In the genomic region with DNA sequence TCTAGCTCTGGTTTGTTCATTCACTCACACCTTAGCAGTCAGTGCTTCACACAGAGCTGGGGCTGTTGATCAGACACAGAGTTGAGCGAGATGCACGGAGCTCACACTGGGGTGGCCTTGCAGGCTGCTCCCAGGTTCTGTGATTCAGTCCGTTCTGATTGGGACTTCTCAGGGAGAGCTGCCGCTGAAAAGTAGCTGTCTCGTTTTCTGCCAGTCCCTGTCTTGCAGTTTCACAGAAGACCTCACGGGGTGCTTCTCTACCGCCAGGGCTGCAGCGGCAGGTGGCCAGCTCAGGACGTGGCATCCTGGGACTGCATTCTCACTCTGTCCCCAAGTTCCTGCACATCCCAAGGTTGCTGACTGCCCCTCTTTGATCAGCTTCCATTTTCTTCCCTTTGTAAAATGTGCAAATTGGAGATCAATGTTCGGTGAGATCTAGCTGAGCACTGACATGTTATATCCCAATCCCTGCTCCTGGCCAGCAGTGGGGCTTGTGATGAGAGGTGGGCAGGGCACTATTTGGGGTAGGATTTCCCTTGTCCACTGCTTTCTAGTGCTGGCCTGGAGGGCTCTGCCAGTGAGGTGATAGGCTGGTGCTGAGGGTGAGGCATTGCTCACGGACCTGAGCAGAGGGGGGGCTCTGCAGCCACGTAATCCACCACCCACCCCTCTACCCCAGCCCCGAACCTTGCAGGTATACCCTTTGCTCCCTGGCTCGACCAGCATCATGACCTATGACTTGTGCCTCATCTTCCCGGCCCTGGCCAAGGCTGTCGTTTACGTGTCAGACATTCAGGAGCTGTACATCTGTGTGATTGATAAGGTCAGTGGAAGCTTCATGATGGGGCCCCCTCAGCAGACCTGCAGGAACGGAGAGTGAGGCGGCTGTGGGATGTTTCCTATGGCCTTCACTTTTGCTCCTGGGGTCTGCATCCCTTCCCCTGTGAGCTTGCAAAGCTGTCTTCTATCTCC, we compare ENCODE assay signal across 13 cellular contexts. TPM values are rescaled to one million over a fixed set of nuclear protein-coding genes. Genes with fewer than 3 reads are reported as not detected.
DNase-seq lines count a peak whose midpoint lies in the region; ATAC-seq and TF ChIP-seq lines count a peak whose summit lies in the region.
"Had no signal": no experiment of that assay in that cellular context is flagged by ENCODE, and none has a peak within 500 bp of the region (broad histone marks: within the 10 kb centered on the region; RNA-seq: fewer than 3 reads in every experiment).

No MANE protein-coding gene starts in this region.

- 44 to 50% (median 47%) methylated on average over 16 to 19 of the region's 19 CpGs for WGBS in heart left ventricle, 4 donors

- H3K36me3 Mint-ChIP-seq in activated T-helper 2 cell treated with anti-CD3 and anti-CD28 coated beads, Interferon-gamma antibody, Interleukin-2, Interleukin-4, amounts not matched to agents 10 μg/mL and 5 μg/mL and 100 μg/mL, durations not matched to agents 14 hours and 24 hours and 36 hours (ENCODE audit: low read depth) = no peaks in the 10 kb centered on the region
- H3K36me3 Mint-ChIP-seq: CD14-positive monocyte had no signal

- H3K27ac ChIP-seq in heart left ventricle (no peak overlapping the region), upper lobe of right lung (no peak overlapping the region)
- H3K27ac ChIP-seq: RWPE1 had no signal

- no peaks in the 10 kb centered on the region for H3K9me3 Mint-ChIP-seq in activated T-helper 2 cell treated with anti-CD3 and anti-CD28 coated beads, Interferon-gamma antibody, Interleukin-2, Interleukin-4, amounts not matched to agents 10 μg/mL and 5 μg/mL and 100 μg/mL, durations not matched to agents 14 hours and 24 hours and 36 hours
- H3K9me3 Mint-ChIP-seq: stimulated activated naive CD8-positive, alpha-beta T cell treated with anti-CD3 and anti-CD28 coated beads, Interleukin-15, amount 100 ng/mL, for 72 hours had no signal

- ATAC-seq in heart left ventricle = no peak
- ATAC-seq in Right ventricle myocardium superior (ENCODE audit: poor library complexity) = no peak
- no peak for ATAC-seq in upper lobe of right lung
- ATAC-seq: stimulated activated naive CD8-positive, alpha-beta T cell treated with anti-CD3 and anti-CD28 coated beads, Interleukin-15, amount 100 ng/mL, for 72 hours had no signal

- no peak for TF ChIP-seq POLR2A in heart left ventricle (IDR thresholded peaks at IDR 0.05)

- H3K4me3 ChIP-seq in heart left ventricle = no peak overlapping the region
- H3K4me3 ChIP-seq in fibroblast of mammary gland (ENCODE audit: control insufficient read depth, low read depth, low read length) = no peak overlapping the region
- H3K4me3 ChIP-seq in upper lobe of right lung = no peak overlapping the region

- DNase-seq in heart left ventricle = no peak
- DNase-seq in Right ventricle myocardium superior = no peak
- peak; percentile 27 for DNase-seq in RKO (ENCODE audit: low spot score)
- peak; percentile 16 for DNase-seq in fibroblast of mammary gland (ENCODE audit: low read depth)
- no peak for DNase-seq in upper lobe of right lung
- no peak for DNase-seq in activated gamma-delta T cell (lab: John Stamatoyannopoulos, UW)
- no peak for DNase-seq in NAMALWA (ENCODE audit: low spot score)
- DNase-seq in activated T-helper 2 cell treated with anti-CD3 and anti-CD28 coated beads, Interferon-gamma antibody, Interleukin-2, Interleukin-4, amounts not matched to agents 10 μg/mL and 5 μg/mL and 100 μg/mL, durations not matched to agents 14 hours and 24 hours and 36 hours (ENCODE audit: low spot score) = no peak
- DNase-seq: activated CD4-positive, alpha-beta T cell treated with anti-CD3 and anti-CD28 coated beads, Interleukin-2, amount 50 U/mL, for 48 hours; NCI-H1436; stimulated activated naive CD8-positive, alpha-beta T cell treated with anti-CD3 and anti-CD28 coated beads, Interleukin-15, amount 100 ng/mL, for 72 hours had no signal

- H3K27ac Mint-ChIP-seq in activated T-helper 2 cell treated with anti-CD3 and anti-CD28 coated beads, Interferon-gamma antibody, Interleukin-2, Interleukin-4, amounts not matched to agents 10 μg/mL and 5 μg/mL and 100 μg/mL, durations not matched to agents 14 hours and 24 hours and 36 hours = no peak overlapping the region
- H3K27ac Mint-ChIP-seq: CD14-positive monocyte; stimulated activated naive CD8-positive, alpha-beta T cell treated with anti-CD3 and anti-CD28 coated beads, Interleukin-15, amount 100 ng/mL, for 72 hours had no signal

- TF ChIP-seq CTCF in heart left ventricle (IDR thresholded peaks at IDR 0.05) (peak in 8 of 12 donors; percentile 7 to 45 (median 14)), fibroblast of mammary gland (conservative IDR thresholded peaks at IDR 0.05; ENCODE audit: control insufficient read depth, insufficient read depth, low read depth, low read length) (peak; percentile 32), upper lobe of right lung (IDR thresholded peaks at IDR 0.05) (peak; percentile 11)

- H3K4me1 Mint-ChIP-seq in activated T-helper 2 cell treated with anti-CD3 and anti-CD28 coated beads, Interferon-gamma antibody, Interleukin-2, Interleukin-4, amounts not matched to agents 10 μg/mL and 5 μg/mL and 100 μg/mL, durations not matched to agents 14 hours and 24 hours and 36 hours (ENCODE audit: low read depth) = peaks cover under 1% of the 10 kb centered on the region

- peaks cover 8% of the 10 kb centered on the region for H3K27me3 Mint-ChIP-seq in activated T-helper 2 cell treated with anti-CD3 and anti-CD28 coated beads, Interferon-gamma antibody, Interleukin-2, Interleukin-4, amounts not matched to agents 10 μg/mL and 5 μg/mL and 100 μg/mL, durations not matched to agents 14 hours and 24 hours and 36 hours (ENCODE audit: low read depth)

- H3K4me1 ChIP-seq in heart left ventricle (peaks cover 0 to 8% (median 1%) of the 10 kb centered on the region in 12 donors), upper lobe of right lung (peaks cover 3% of the 10 kb centered on the region)

- no peak overlapping the region for H3K4me3 Mint-ChIP-seq in activated T-helper 2 cell treated with anti-CD3 and anti-CD28 coated beads, Interferon-gamma antibody, Interleukin-2, Interleukin-4, amounts not matched to agents 10 μg/mL and 5 μg/mL and 100 μg/mL, durations not matched to agents 14 hours and 24 hours and 36 hours (ENCODE audit: low read depth)
- H3K4me3 Mint-ChIP-seq: CD14-positive monocyte; stimulated activated naive CD8-positive, alpha-beta T cell treated with anti-CD3 and anti-CD28 coated beads, Interleukin-15, amount 100 ng/mL, for 72 hours had no signal

- H3K36me3 ChIP-seq in heart left ventricle = no peaks in the 10 kb centered on the region
- H3K36me3 ChIP-seq in upper lobe of right lung = no peaks in the 10 kb centered on the region

- H3K27me3 ChIP-seq in heart left ventricle = peaks cover 0 to 16% (median 0%) of the 10 kb centered on the region in 9 donors
- H3K27me3 ChIP-seq in upper lobe of right lung = peaks cover 12% of the 10 kb centered on the region

- no peaks in the 10 kb centered on the region for H3K9me3 ChIP-seq in heart left ventricle
- no peaks in the 10 kb centered on the region for H3K9me3 ChIP-seq in upper lobe of right lung

- intact Hi-C loops in heart left ventricle (cut with DNase I) (loop anchor here in 1 of 10 donors (10.0 kb wide), 1 partner anchor 135 kb away; the partner anchor contains the start of gene CHST13), Right ventricle myocardium superior (cut with DNase I) (no loop called here), upper lobe of right lung (cut with DNase I) (no loop called here)
- intact Hi-C loops in activated T-helper 2 cell treated with anti-CD3 and anti-CD28 coated beads, Interferon-gamma antibody, Interleukin-2, Interleukin-4, amounts not matched to agents 10 μg/mL and 5 μg/mL and 100 μg/mL, durations not matched to agents 14 hours and 24 hours and 36 hours (cut with micrococcal nuclease) = no loop called here

RNA-seq across cellular contexts. Expression of gene TXNRD3, which starts 5.3 kb away (rescaled TPM):
- 1 to 10 TPM; 2.9 to 8.2 (median 6.0) TPM for total RNA-seq in heart left ventricle
- 1 to 10 TPM; 1.7 to 4.6 TPM for polyA plus RNA-seq in heart left ventricle
- total RNA-seq in Right ventricle myocardium superior = 5.4 TPM
- 10.3 TPM for total RNA-seq in upper lobe of right lung
- total RNA-seq in activated T-helper 2 cell treated with anti-CD3 and anti-CD28 coated beads, Interferon-gamma antibody, Interleukin-2, Interleukin-4, amounts not matched to agents 10 μg/mL and 5 μg/mL and 100 μg/mL, durations not matched to agents 14 hours and 24 hours and 36 hours = 0.96 and 1.3 TPM in 2 replicates

RNA-seq across cellular contexts. Expression of gene CHCHD6, which starts 43.8 kb away (rescaled TPM):
- total RNA-seq in heart left ventricle (10 to 100 TPM in 5 of 9 donors, 1 to 10 TPM in 4; 7.7 to 14.2 (median 10.7) TPM), Right ventricle myocardium superior (8.3 TPM), upper lobe of right lung (17.1 TPM)
- polyA plus RNA-seq in heart left ventricle = 10 to 100 TPM; 11.6 to 29.3 TPM
- 9.1 and 15.7 TPM in 2 replicates for total RNA-seq in activated T-helper 2 cell treated with anti-CD3 and anti-CD28 coated beads, Interferon-gamma antibody, Interleukin-2, Interleukin-4, amounts not matched to agents 10 μg/mL and 5 μg/mL and 100 μg/mL, durations not matched to agents 14 hours and 24 hours and 36 hours

Comparison
In these comparisons a context has a peak if more than half of its experiments do, and no peak if none do; other contexts are left out.
1. DNase-seq: peak in RKO (single experiment) and fibroblast of mammary gland (single experiment); none in heart left ventricle (0 of 5), Right ventricle myocardium superior (single experiment), upper lobe of right lung (single experiment), activated gamma-delta T cell (single experiment), NAMALWA (single experiment) and activated T-helper 2 cell treated with anti-CD3 and anti-CD28 coated beads, Interferon-gamma antibody, Interleukin-2, Interleukin-4, amounts not matched to agents 10 μg/mL and 5 μg/mL and 100 μg/mL, durations not matched to agents 14 hours and 24 hours and 36 hours (single experiment).
2. Peak in every context shown above with its lines, with median percentiles within 50 percentile points of each other: CTCF ChIP-seq.